In genomic region chr9:109463924-109464625, GRCh38 we compare ENCODE assay signal across 15 cellular contexts. TPM values are rescaled to one million over a fixed set of nuclear protein-coding genes. Genes with fewer than 3 reads are reported as not detected.
DNase-seq lines count a peak whose midpoint lies in the region; ATAC-seq, FAIRE-seq and TF ChIP-seq lines count a peak whose summit lies in the region.
"Had no signal": no experiment of that assay in that cellular context is flagged by ENCODE, and none has a peak within 500 bp of the region (broad histone marks: within the 10 kb centered on the region; RNA-seq: fewer than 3 reads in every experiment).

No MANE protein-coding gene starts in this region.

- no peak overlapping the region for H3K27ac ChIP-seq in dorsolateral prefrontal cortex
- H3K27ac ChIP-seq: hepatocyte, lower lobe of right lung, PC-9 had no signal

- FAIRE-seq in GM19239 (lab: Jason Lieb, UNC) = no peak
- FAIRE-seq: astrocyte, endometrium had no signal

- no peak for TF ChIP-seq CTCF in dorsolateral prefrontal cortex (IDR thresholded peaks at IDR 0.05 in 54 of 56, conservative IDR thresholded peaks at IDR 0.05 in 2 of 56; ENCODE audit: low read depth in 1 of 56, partially characterized antibody in 56 of 56)

- intact Hi-C loops in dorsolateral prefrontal cortex (cut with DNase I) = no loop called here

- ATAC-seq in GM18511 (IDR thresholded peaks at IDR 0.05; ENCODE audit: unreplicated experiment) (peak; percentile 80), GM21367 (IDR thresholded peaks at IDR 0.05; ENCODE audit: unreplicated experiment) (peak; percentile 57), HG03439 (IDR thresholded peaks at IDR 0.05; ENCODE audit: unreplicated experiment) (peak; percentile 76), esophagus mucosa (peak; percentile 42)
- ATAC-seq: T-helper 17 cell had no signal

- no peak overlapping the region for H3K4me3 ChIP-seq in dorsolateral prefrontal cortex
- H3K4me3 ChIP-seq: hepatocyte, lower lobe of right lung, PC-9 had no signal

- H3K27me3 ChIP-seq in dorsolateral prefrontal cortex = no peaks in the 10 kb centered on the region
- H3K27me3 ChIP-seq: hepatocyte had no signal

- no peak for DNase-seq in dorsolateral prefrontal cortex
- no peak for DNase-seq in UCSD-AML1 (lab: John Stamatoyannopoulos, UW; ENCODE audit: unreplicated experiment)
- no peak for DNase-seq in cortex of kidney (lab: John Stamatoyannopoulos, UW)
- DNase-seq in GM19239 (ENCODE audit: insufficient read length, low spot score) = no peak
- DNase-seq: lower lobe of right lung, NCI-H2029 treated with DMSO at 0.1 percent for 48 hours, PC-9, T-helper 17 cell had no signal

RNA-seq across cellular contexts. Expression of gene PTPN3, which starts 34.0 kb away (rescaled TPM):
- 11.0 TPM for total RNA-seq in esophagus mucosa
- 10 to 100 TPM in 75 of 120 experiments, 1 to 10 TPM in 45; 2.8 to 18.4 (median 11.1) TPM for total RNA-seq in dorsolateral prefrontal cortex
- total RNA-seq: T-helper 17 cell had no signal
